In genomic region chr1:5298376-5298775, GRCh38 we compare ENCODE assay signal across 18 cellular contexts.
"Had no signal": no experiment of that assay in that cellular context is flagged by ENCODE, and none has a peak within 500 bp of the region (broad histone marks: within the 10 kb centered on the region; RNA-seq: fewer than 3 reads in every experiment).

No MANE protein-coding gene starts in this region.

- H3K4me1 ChIP-seq: esophagus muscularis mucosa, foreskin keratinocyte, gastroesophageal sphincter, heart left ventricle, left lung, lower lobe of right lung had no signal

- H3K36me3 Mint-ChIP-seq: immature natural killer cell, mesothelial cell of epicardium had no signal

- ATAC-seq: foreskin keratinocyte, gastroesophageal sphincter, heart left ventricle, left lung, mucosa of descending colon had no signal

- H2AFZ ChIP-seq: hepatocyte had no signal

- H3K27ac Mint-ChIP-seq: immature natural killer cell, mesothelial cell of epicardium had no signal

- H3K4me3 Mint-ChIP-seq: immature natural killer cell, mesothelial cell of epicardium had no signal

- H3K9me3 Mint-ChIP-seq: immature natural killer cell, mesothelial cell of epicardium had no signal

- H3K79me2 ChIP-seq: hepatocyte had no signal

- H3K27me3 ChIP-seq: foreskin keratinocyte, hepatocyte had no signal

- H3K9me3 ChIP-seq: esophagus muscularis mucosa, gastroesophageal sphincter, heart left ventricle, left lung, lower lobe of right lung, mucosa of descending colon had no signal

- DNase-seq: dermis blood vessel endothelial cell; effector CD4-positive, alpha-beta T cell; effector memory CD4-positive, alpha-beta T cell; foreskin keratinocyte; heart left ventricle; immature natural killer cell; left cardiac atrium; left lung; left ventricle myocardium superior; lower lobe of right lung; mesenchymal stem cell; mucosa of descending colon had no signal

- H3K4me1 Mint-ChIP-seq: immature natural killer cell had no signal

- H3K36me3 ChIP-seq: esophagus muscularis mucosa, gastroesophageal sphincter, heart left ventricle, left lung, lower lobe of right lung had no signal

- H3K27ac ChIP-seq: coronary artery, esophagus muscularis mucosa, foreskin keratinocyte, gastroesophageal sphincter, heart left ventricle, hepatocyte, left lung, lower lobe of right lung had no signal

- H3K4me3 ChIP-seq: coronary artery, dorsolateral prefrontal cortex, esophagus muscularis mucosa, gastroesophageal sphincter, heart left ventricle, hepatocyte, left lung, lower lobe of right lung, mucosa of descending colon had no signal

- H3K4me2 ChIP-seq: hepatocyte had no signal
